Comparison of ENCODE assay signal across 13 cellular contexts in the genomic region with DNA sequence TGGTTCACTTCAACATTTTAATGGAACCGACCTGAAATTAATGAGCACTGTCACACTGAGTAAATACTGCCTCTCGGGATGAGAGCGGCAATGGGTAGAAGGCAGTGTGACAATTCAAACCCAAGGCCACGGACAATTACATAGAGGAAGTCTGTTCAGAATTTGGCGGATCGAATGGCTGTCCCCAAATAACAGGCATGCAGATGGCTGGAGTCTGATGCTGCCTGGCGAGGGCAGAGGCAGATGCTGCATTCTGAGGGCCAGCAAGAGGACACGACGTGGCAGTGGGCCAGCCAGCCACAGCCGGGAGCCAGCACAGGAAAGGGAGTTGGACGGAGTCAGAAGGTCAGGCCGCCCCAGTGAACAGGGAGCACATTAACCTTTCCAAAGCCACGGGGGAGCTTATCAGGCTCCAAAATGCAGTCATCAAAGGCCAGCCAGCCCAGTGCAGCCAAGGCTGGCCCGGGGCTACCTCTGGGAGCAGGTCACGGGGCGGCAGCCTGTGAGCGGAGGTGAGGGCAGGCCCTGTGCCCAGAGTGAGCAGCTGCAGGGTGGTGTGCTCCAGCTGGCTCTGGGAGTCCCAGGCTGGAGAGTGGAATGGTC.
DNase-seq lines count a peak whose midpoint lies in the region; ATAC-seq and TF ChIP-seq lines count a peak whose summit lies in the region.
"Had no signal": no experiment of that assay in that cellular context is flagged by ENCODE, and none has a peak within 500 bp of the region (broad histone marks: within the 10 kb centered on the region; RNA-seq: fewer than 3 reads in every experiment).

No MANE protein-coding gene starts in this region.

- H3K36me3 ChIP-seq in Panc1 (ENCODE audit: control insufficient read depth, insufficient read depth, low read length) (no peaks in the 10 kb centered on the region), vagina (no peaks in the 10 kb centered on the region)

- H3K27me3 Mint-ChIP-seq in neural crest cell (ENCODE audit: low read depth): no peaks in the 10 kb centered on the region
- H3K27me3 Mint-ChIP-seq: stimulated activated naive CD8-positive, alpha-beta T cell treated with anti-CD3 and anti-CD28 coated beads, Interleukin-15, Interleukin-2, amounts not matched to agents 100 ng/mL and 50 ng/mL, for 24 hours had no signal

- no peaks in the 10 kb centered on the region for H3K9me3 Mint-ChIP-seq in neural crest cell
- H3K9me3 Mint-ChIP-seq: effector memory CD8-positive, alpha-beta T cell; stimulated activated naive CD8-positive, alpha-beta T cell treated with anti-CD3 and anti-CD28 coated beads, Interleukin-15, Interleukin-2, amounts not matched to agents 100 ng/mL and 50 ng/mL, for 24 hours had no signal

- H3K36me3 Mint-ChIP-seq in neural crest cell (ENCODE audit: low read depth): peaks cover 4% of the 10 kb centered on the region

- POLR2A ChIA-PET in Panc1 (lab: Charles Lee) (interaction anchor here (0.6 kb wide), 1 partner anchor 187 kb away, joined by 3 read pairs; no protein-coding TSS in a partner anchor), RWPE1 (lab: Yijun Ruan, JAX; ENCODE audit: low non-redundant PET) (interaction anchor here (0.6 kb wide), 1 partner anchor 12 kb away, joined by 4 read pairs; no protein-coding TSS in a partner anchor)

- H3K9me3 ChIP-seq in Panc1 (ENCODE audit: control insufficient read depth, insufficient read depth, low read depth, low read length) (no peaks in the 10 kb centered on the region), vagina (no peaks in the 10 kb centered on the region)

- CTCF ChIA-PET in Panc1 (lab: Charles Lee): no interaction called here
- CTCF ChIA-PET in RWPE1 (lab: Yijun Ruan, JAX): no interaction called here

- H3K27ac Mint-ChIP-seq in neural crest cell (ENCODE audit: unreplicated experiment): peak overlapping the region; percentile 82
- H3K27ac Mint-ChIP-seq: effector memory CD8-positive, alpha-beta T cell; stimulated activated naive CD8-positive, alpha-beta T cell treated with anti-CD3 and anti-CD28 coated beads, Interleukin-15, Interleukin-2, amounts not matched to agents 100 ng/mL and 50 ng/mL, for 24 hours had no signal

- no peak for TF ChIP-seq POLR2A in vagina (IDR thresholded peaks at IDR 0.05)

- no peak for DNase-seq in Panc1 (ENCODE audit: low read depth, low spot score)
- peak; percentile 49 for DNase-seq in globus pallidus (ENCODE audit: low spot score)
- DNase-seq in neural crest cell (ENCODE audit: low read depth, low spot score): no peak
- DNase-seq in vagina (ENCODE audit: extremely low spot score in 2 of 2): peak in 1 of 2 donors; percentile 91
- DNase-seq in RWPE1 (ENCODE audit: low spot score): no peak
- no peak for DNase-seq in activated naive CD4-positive, alpha-beta T cell (lab: John Stamatoyannopoulos, UW)
- no peak for DNase-seq in NAMALWA (ENCODE audit: low spot score)
- DNase-seq: activated effector memory CD4-positive, alpha-beta T cell treated with anti-CD3 and anti-CD28 coated beads, Interleukin-2, amount 50 U/mL, for 16 hours; effector memory CD8-positive, alpha-beta T cell; Kasumi-1 had no signal

- H3K27ac ChIP-seq in Panc1 (ENCODE audit: low read length): no peak overlapping the region
- peak overlapping the region; percentile 17 for H3K27ac ChIP-seq in vagina
- no peak overlapping the region for H3K27ac ChIP-seq in RWPE1
- H3K27ac ChIP-seq: VCaP had no signal

- ATAC-seq in Panc1: peak; percentile 63
- ATAC-seq: effector memory CD8-positive, alpha-beta T cell had no signal

- H3K4me3 ChIP-seq in Panc1 (ENCODE audit: low read depth in 2 of 2, low read length in 2 of 2): no peak overlapping the region
- peak overlapping the region in 1 of 2 donors; percentile 21 for H3K4me3 ChIP-seq in vagina
- H3K4me3 ChIP-seq: skin epidermis had no signal

- no peaks in the 10 kb centered on the region for H3K27me3 ChIP-seq in Panc1 (ENCODE audit: control insufficient read depth, insufficient read depth, low read length)
- no peaks in the 10 kb centered on the region for H3K27me3 ChIP-seq in vagina

- peaks cover 9% of the 10 kb centered on the region for H3K4me1 Mint-ChIP-seq in neural crest cell

- no TSS peak for BruUV-seq in Panc1 (replicated peaks; lab: Mats Ljungman, UMichigan)

- TF ChIP-seq CTCF in Panc1 (IDR thresholded peaks at IDR 0.05) (no peak), neural crest cell (conservative IDR thresholded peaks at IDR 0.05) (no peak), vagina (IDR thresholded peaks at IDR 0.05) (no peak), RWPE1 (conservative IDR thresholded peaks at IDR 0.05; ENCODE audit: low read depth) (no peak)

- no peak overlapping the region for H3K4me3 Mint-ChIP-seq in neural crest cell
- H3K4me3 Mint-ChIP-seq: effector memory CD8-positive, alpha-beta T cell; stimulated activated naive CD8-positive, alpha-beta T cell treated with anti-CD3 and anti-CD28 coated beads, Interleukin-15, Interleukin-2, amounts not matched to agents 100 ng/mL and 50 ng/mL, for 24 hours had no signal

- H3K4me1 ChIP-seq in Panc1 (ENCODE audit: control insufficient read depth, insufficient read depth, low read length): no peaks in the 10 kb centered on the region
- H3K4me1 ChIP-seq in vagina: peaks cover 32% of the 10 kb centered on the region

- in situ Hi-C loops in Panc1 (cut with HindIII; ENCODE audit: low pct_unique_long_range_greater_than_20kb, low sequenced_read_pairs): no loop called here

- intact Hi-C loops in Panc1 (cut with micrococcal nuclease; ENCODE audit: unreplicated experiment): no loop called here
- intact Hi-C loops in vagina (cut with DNase I): no loop called here
